Comparison of ENCODE assay signal across 8 cellular contexts in genomic region chr9:127555830-127556820, GRCh38. TPM values are rescaled to one million over a fixed set of nuclear protein-coding genes. Genes with fewer than 3 reads are reported as not detected.
DNase-seq lines count a peak whose midpoint lies in the region; ATAC-seq lines count a peak whose summit lies in the region.

No MANE protein-coding gene starts in this region.

- no peaks in the 10 kb centered on the region for H3K36me3 Mint-ChIP-seq in activated CD4-positive, alpha-beta T cell treated with anti-CD3 and anti-CD28 coated beads for 36 hours (ENCODE audit: low read depth)
- H3K36me3 Mint-ChIP-seq in dendritic cell treated with granulocyte-macrophage colony-stimulating factor and Interleukin-4, amounts not matched to agents 40 ng/mL and 50 ng/mL, for 4 days (ENCODE audit: low read depth) = peaks cover 84% of the 10 kb centered on the region
- H3K36me3 Mint-ChIP-seq in stimulated activated naive B cell treated with anti-CD40 and anti-IgM and Interleukin-4, amounts not matched to agents 10 μg/mL and 1 μg/mL and 100 μg/mL, for 72 hours = no peaks in the 10 kb centered on the region

- DNase-seq in SIG-M5 treated with dmso at 0.1 percent for 504 hours (lab: John Stamatoyannopoulos, UW; ENCODE audit: unreplicated experiment) (peak; percentile 81), SIG-M5 (lab: John Stamatoyannopoulos, UW) (no peak), NCI-H1105 treated with DMSO at 0.1 percent for 48 hours (lab: John Stamatoyannopoulos, UW) (no peak), NCI-H2196 (lab: John Stamatoyannopoulos, UW; ENCODE audit: unreplicated experiment) (no peak)
- DNase-seq in activated CD4-positive, alpha-beta T cell treated with anti-CD3 and anti-CD28 coated beads for 36 hours = peak; percentile 62
- DNase-seq in stimulated activated naive B cell treated with anti-CD40 and anti-IgM and Interleukin-4, amounts not matched to agents 10 μg/mL and 1 μg/mL and 100 μg/mL, for 72 hours = no peak

- peak overlapping the region; percentile 72 for H3K27ac ChIP-seq in mesodermal cell (ENCODE audit: low read depth, low read length, severe bottlenecking)

- no peaks in the 10 kb centered on the region for H3K9me3 ChIP-seq in mesodermal cell (ENCODE audit: control insufficient read depth, low read length)

- H3K36me3 ChIP-seq in mesodermal cell (ENCODE audit: control insufficient read depth, insufficient read depth, low read length) = peaks cover 58% of the 10 kb centered on the region

- no peak overlapping the region for H3K4me3 Mint-ChIP-seq in activated CD4-positive, alpha-beta T cell treated with anti-CD3 and anti-CD28 coated beads for 36 hours
- H3K4me3 Mint-ChIP-seq in dendritic cell treated with granulocyte-macrophage colony-stimulating factor and Interleukin-4, amounts not matched to agents 40 ng/mL and 50 ng/mL, for 4 days = peak overlapping the region; percentile 60
- H3K4me3 Mint-ChIP-seq in stimulated activated naive B cell treated with anti-CD40 and anti-IgM and Interleukin-4, amounts not matched to agents 10 μg/mL and 1 μg/mL and 100 μg/mL, for 72 hours = peak overlapping the region in 1 of 2 donors; percentile 19

- H3K4me1 ChIP-seq in mesodermal cell (ENCODE audit: control insufficient read depth, insufficient read depth, low read length, poor library complexity, severe bottlenecking) = peaks cover 77% of the 10 kb centered on the region

- peak overlapping the region; percentile 37 for H3K27ac Mint-ChIP-seq in activated CD4-positive, alpha-beta T cell treated with anti-CD3 and anti-CD28 coated beads for 36 hours
- H3K27ac Mint-ChIP-seq in dendritic cell treated with granulocyte-macrophage colony-stimulating factor and Interleukin-4, amounts not matched to agents 40 ng/mL and 50 ng/mL, for 4 days = peak overlapping the region; percentile 84
- H3K27ac Mint-ChIP-seq in stimulated activated naive B cell treated with anti-CD40 and anti-IgM and Interleukin-4, amounts not matched to agents 10 μg/mL and 1 μg/mL and 100 μg/mL, for 72 hours = no peak overlapping the region

- no peak overlapping the region for H3K4me3 ChIP-seq in mesodermal cell (ENCODE audit: extremely low read depth, insufficient read depth, low read length, poor library complexity, severe bottlenecking)

- intact Hi-C loops in activated CD4-positive, alpha-beta T cell treated with anti-CD3 and anti-CD28 coated beads for 36 hours (cut with DNase I, micrococcal nuclease) = no loop called here
- intact Hi-C loops in dendritic cell treated with granulocyte-macrophage colony-stimulating factor and Interleukin-4, amounts not matched to agents 40 ng/mL and 50 ng/mL, for 4 days (cut with micrococcal nuclease) = loop anchor here (1.0 kb wide), 1 partner anchor 23 kb away; no protein-coding TSS in a partner anchor

- no peaks in the 10 kb centered on the region for H3K9me3 Mint-ChIP-seq in activated CD4-positive, alpha-beta T cell treated with anti-CD3 and anti-CD28 coated beads for 36 hours (ENCODE audit: low read depth)
- no peaks in the 10 kb centered on the region for H3K9me3 Mint-ChIP-seq in dendritic cell treated with granulocyte-macrophage colony-stimulating factor and Interleukin-4, amounts not matched to agents 40 ng/mL and 50 ng/mL, for 4 days
- no peaks in the 10 kb centered on the region for H3K9me3 Mint-ChIP-seq in stimulated activated naive B cell treated with anti-CD40 and anti-IgM and Interleukin-4, amounts not matched to agents 10 μg/mL and 1 μg/mL and 100 μg/mL, for 72 hours

- peaks cover 25% of the 10 kb centered on the region for H3K4me1 Mint-ChIP-seq in activated CD4-positive, alpha-beta T cell treated with anti-CD3 and anti-CD28 coated beads for 36 hours
- H3K4me1 Mint-ChIP-seq in dendritic cell treated with granulocyte-macrophage colony-stimulating factor and Interleukin-4, amounts not matched to agents 40 ng/mL and 50 ng/mL, for 4 days (ENCODE audit: low read depth) = peaks cover 95% of the 10 kb centered on the region
- peaks cover 18 to 24% of the 10 kb centered on the region in 2 donors for H3K4me1 Mint-ChIP-seq in stimulated activated naive B cell treated with anti-CD40 and anti-IgM and Interleukin-4, amounts not matched to agents 10 μg/mL and 1 μg/mL and 100 μg/mL, for 72 hours

- CTCF ChIA-PET in activated CD4-positive, alpha-beta T cell treated with anti-CD3 and anti-CD28 coated beads for 36 hours (lab: Charles Lee) = interaction anchor here (0.6 to 1.0 kb wide), 2 partner anchors 30 to 179 kb away, joined by 3 to 4 read pairs; partner anchors contain the start of gene TOR2A

- WGBS in mesodermal cell (ENCODE audit: insufficient coverage in 2 of 2), 2 experiments = 65 to 69% methylated on average over 9 to 12 of the region's 13 CpGs

- H3K27me3 Mint-ChIP-seq in activated CD4-positive, alpha-beta T cell treated with anti-CD3 and anti-CD28 coated beads for 36 hours = no peaks in the 10 kb centered on the region
- H3K27me3 Mint-ChIP-seq in dendritic cell treated with granulocyte-macrophage colony-stimulating factor and Interleukin-4, amounts not matched to agents 40 ng/mL and 50 ng/mL, for 4 days = no peaks in the 10 kb centered on the region
- H3K27me3 Mint-ChIP-seq in stimulated activated naive B cell treated with anti-CD40 and anti-IgM and Interleukin-4, amounts not matched to agents 10 μg/mL and 1 μg/mL and 100 μg/mL, for 72 hours = no peaks in the 10 kb centered on the region

- ATAC-seq in activated CD4-positive, alpha-beta T cell treated with anti-CD3 and anti-CD28 coated beads for 36 hours = peak; percentile 88
- ATAC-seq in stimulated activated naive B cell treated with anti-CD40 and anti-IgM and Interleukin-4, amounts not matched to agents 10 μg/mL and 1 μg/mL and 100 μg/mL, for 72 hours (replicated peaks) = peak; percentile 72 to 86

- POLR2A ChIA-PET in activated CD4-positive, alpha-beta T cell treated with anti-CD3 and anti-CD28 coated beads for 36 hours (lab: Charles Lee) = no interaction called here

RNA-seq across cellular contexts. Expression of gene STXBP1, which starts 56.0 kb away (rescaled TPM):
- 10 to 100 TPM; 15.9 to 18.1 TPM for total RNA-seq in activated CD4-positive, alpha-beta T cell treated with anti-CD3 and anti-CD28 coated beads for 36 hours
- 42.9 TPM for polyA plus RNA-seq in mesodermal cell (2013, experiment 1 of 2)
- 38.1 TPM for polyA plus RNA-seq in mesodermal cell (2013, experiment 2 of 2)

Comparison
In these comparisons a context has a peak if more than half of its experiments do, and no peak if none do; other contexts are left out.
1. DNase-seq: peak in SIG-M5 treated with dmso at 0.1 percent for 504 hours (single experiment) and activated CD4-positive, alpha-beta T cell treated with anti-CD3 and anti-CD28 coated beads for 36 hours (single experiment); none in SIG-M5 (single experiment), stimulated activated naive B cell treated with anti-CD40 and anti-IgM and Interleukin-4, amounts not matched to agents 10 μg/mL and 1 μg/mL and 100 μg/mL, for 72 hours (single experiment), NCI-H1105 treated with DMSO at 0.1 percent for 48 hours (single experiment) and NCI-H2196 (single experiment).